ENCODE assay signal across 13 cellular contexts in genomic region chr5:138545919-138546562, GRCh38. TPM values are rescaled to one million over a fixed set of nuclear protein-coding genes. Genes with fewer than 3 reads are reported as not detected.
DNase-seq lines count a peak whose midpoint lies in the region; ATAC-seq and TF ChIP-seq lines count a peak whose summit lies in the region.
"Had no signal": no experiment of that assay in that cellular context is flagged by ENCODE, and none has a peak within 500 bp of the region (broad histone marks: within the 10 kb centered on the region; RNA-seq: fewer than 3 reads in every experiment).

No MANE protein-coding gene starts in this region.

- H3K36me3 Mint-ChIP-seq in stimulated activated naive CD8-positive, alpha-beta T cell treated with anti-CD3 and anti-CD28 coated beads, Interleukin-15, Interleukin-2, amounts not matched to agents 100 ng/mL and 50 ng/mL, for 24 hours (ENCODE audit: low read depth) = peaks cover 46% of the 10 kb centered on the region
- H3K36me3 Mint-ChIP-seq in WTC11 = peaks cover 8% of the 10 kb centered on the region; the same call in 1 of the 2 replicates

- H3K9ac ChIP-seq in iPS-15b (ENCODE audit: low read depth, low read length) = no peak overlapping the region

- peaks cover 57% of the 10 kb centered on the region for H3K4me1 Mint-ChIP-seq in stimulated activated naive CD8-positive, alpha-beta T cell treated with anti-CD3 and anti-CD28 coated beads, Interleukin-15, Interleukin-2, amounts not matched to agents 100 ng/mL and 50 ng/mL, for 24 hours (ENCODE audit: low read depth)
- peaks cover 28% of the 10 kb centered on the region for H3K4me1 Mint-ChIP-seq in WTC11

- H3K4me3 ChIP-seq in iPS-15b (ENCODE audit: low read depth, low read length) (peak overlapping the region; percentile 24), coronary artery (no peak overlapping the region)
- H3K4me3 ChIP-seq: suprapubic skin had no signal

- H3K27me3 ChIP-seq in iPS-15b (ENCODE audit: control insufficient read depth, insufficient read depth, low read length) = no peaks in the 10 kb centered on the region
- H3K27me3 ChIP-seq: suprapubic skin had no signal

- TF ChIP-seq CTCF in WTC11 (IDR thresholded peaks at IDR 0.05) = no peak
- TF ChIP-seq CTCF in coronary artery (IDR thresholded peaks at IDR 0.05) = no peak

- no peak overlapping the region for H3K27ac ChIP-seq in coronary artery
- H3K27ac ChIP-seq: suprapubic skin had no signal

- H3K4me1 ChIP-seq in iPS-15b (ENCODE audit: control insufficient read depth, insufficient read depth, low read length) = peaks cover 4% of the 10 kb centered on the region

- CTCF ChIA-PET in WTC11 (lab: Charles Lee) = interaction anchor here (2.4 kb wide), 1 partner anchor 82 kb away, joined by 12 read pairs; the partner anchor contains the start of gene EGR1

- no peaks in the 10 kb centered on the region for H3K27me3 Mint-ChIP-seq in stimulated activated naive CD8-positive, alpha-beta T cell treated with anti-CD3 and anti-CD28 coated beads, Interleukin-15, Interleukin-2, amounts not matched to agents 100 ng/mL and 50 ng/mL, for 24 hours
- no peaks in the 10 kb centered on the region for H3K27me3 Mint-ChIP-seq in WTC11 (ENCODE audit: low read depth)

- no peaks in the 10 kb centered on the region for H3K36me3 ChIP-seq in iPS-15b (ENCODE audit: control insufficient read depth, insufficient read depth, low read length)
- H3K36me3 ChIP-seq: suprapubic skin had no signal

- POLR2A ChIA-PET in WTC11 (lab: Charles Lee) = interaction anchor here (0.6 kb wide), 1 partner anchor 96 kb away, joined by 5 read pairs; no protein-coding TSS in a partner anchor

- no peak for DNase-seq in stimulated activated naive CD8-positive, alpha-beta T cell treated with anti-CD3 and anti-CD28 coated beads, Interleukin-15, Interleukin-2, amounts not matched to agents 100 U/mL and 50 U/mL, for 24 hours
- DNase-seq in WTC11 (ENCODE audit: low spot score) = no peak
- DNase-seq in glomerular visceral epithelial cell (ENCODE audit: extremely low spot score) = no peak
- DNase-seq in coronary artery (ENCODE audit: low spot score) = no peak
- DNase-seq in activated gamma-delta T cell (lab: John Stamatoyannopoulos, UW) = no peak
- DNase-seq in SHP77 treated with DMSO at 0.1 percent for 48 hours (lab: John Stamatoyannopoulos, UW) = no peak
- DNase-seq: activated CD4-positive, alpha-beta T cell treated with anti-CD3 and anti-CD28 coated beads, Interleukin-2, amount 50 U/mL, for 4 hours; kidney glomerular epithelial cell; NCI-H446; Right ventricle myocardium superior had no signal

- H3K4me3 Mint-ChIP-seq in stimulated activated naive CD8-positive, alpha-beta T cell treated with anti-CD3 and anti-CD28 coated beads, Interleukin-15, Interleukin-2, amounts not matched to agents 100 ng/mL and 50 ng/mL, for 24 hours = peak overlapping the region; percentile 60
- no peak overlapping the region for H3K4me3 Mint-ChIP-seq in WTC11

- no peak for ATAC-seq in stimulated activated naive CD8-positive, alpha-beta T cell treated with anti-CD3 and anti-CD28 coated beads, Interleukin-15, Interleukin-2, amounts not matched to agents 100 U/mL and 50 U/mL, for 24 hours
- ATAC-seq in WTC11 = no peak

- H3K9me3 Mint-ChIP-seq in stimulated activated naive CD8-positive, alpha-beta T cell treated with anti-CD3 and anti-CD28 coated beads, Interleukin-15, Interleukin-2, amounts not matched to agents 100 ng/mL and 50 ng/mL, for 24 hours = no peaks in the 10 kb centered on the region
- peaks cover 4% of the 10 kb centered on the region; the same call in 1 of the 2 replicates for H3K9me3 Mint-ChIP-seq in WTC11

- H3K27ac Mint-ChIP-seq in stimulated activated naive CD8-positive, alpha-beta T cell treated with anti-CD3 and anti-CD28 coated beads, Interleukin-15, Interleukin-2, amounts not matched to agents 100 ng/mL and 50 ng/mL, for 24 hours = no peak overlapping the region
- H3K27ac Mint-ChIP-seq in WTC11 = peak overlapping the region; percentile 90

- no peaks in the 10 kb centered on the region for H3K9me3 ChIP-seq in iPS-15b (ENCODE audit: control insufficient read depth, insufficient read depth, low read length)
- H3K9me3 ChIP-seq: suprapubic skin had no signal

TF ChIP-seq in WTC11, 78 proteins besides CTCF, POLR2A, EP300 and RAD21:
- no peak for TF ChIP-seq ZNF396 (CRISPR knock-in tag; IDR thresholded peaks at IDR 0.05; ENCODE audit: borderline replicate concordance)
- no peak for TF ChIP-seq NFYB (CRISPR knock-in tag; conservative IDR thresholded peaks at IDR 0.05; ENCODE audit: low read depth)
- TF ChIP-seq E2F5 (CRISPR knock-in tag; IDR thresholded peaks at IDR 0.05) = no peak
- TF ChIP-seq, protein P1, sequence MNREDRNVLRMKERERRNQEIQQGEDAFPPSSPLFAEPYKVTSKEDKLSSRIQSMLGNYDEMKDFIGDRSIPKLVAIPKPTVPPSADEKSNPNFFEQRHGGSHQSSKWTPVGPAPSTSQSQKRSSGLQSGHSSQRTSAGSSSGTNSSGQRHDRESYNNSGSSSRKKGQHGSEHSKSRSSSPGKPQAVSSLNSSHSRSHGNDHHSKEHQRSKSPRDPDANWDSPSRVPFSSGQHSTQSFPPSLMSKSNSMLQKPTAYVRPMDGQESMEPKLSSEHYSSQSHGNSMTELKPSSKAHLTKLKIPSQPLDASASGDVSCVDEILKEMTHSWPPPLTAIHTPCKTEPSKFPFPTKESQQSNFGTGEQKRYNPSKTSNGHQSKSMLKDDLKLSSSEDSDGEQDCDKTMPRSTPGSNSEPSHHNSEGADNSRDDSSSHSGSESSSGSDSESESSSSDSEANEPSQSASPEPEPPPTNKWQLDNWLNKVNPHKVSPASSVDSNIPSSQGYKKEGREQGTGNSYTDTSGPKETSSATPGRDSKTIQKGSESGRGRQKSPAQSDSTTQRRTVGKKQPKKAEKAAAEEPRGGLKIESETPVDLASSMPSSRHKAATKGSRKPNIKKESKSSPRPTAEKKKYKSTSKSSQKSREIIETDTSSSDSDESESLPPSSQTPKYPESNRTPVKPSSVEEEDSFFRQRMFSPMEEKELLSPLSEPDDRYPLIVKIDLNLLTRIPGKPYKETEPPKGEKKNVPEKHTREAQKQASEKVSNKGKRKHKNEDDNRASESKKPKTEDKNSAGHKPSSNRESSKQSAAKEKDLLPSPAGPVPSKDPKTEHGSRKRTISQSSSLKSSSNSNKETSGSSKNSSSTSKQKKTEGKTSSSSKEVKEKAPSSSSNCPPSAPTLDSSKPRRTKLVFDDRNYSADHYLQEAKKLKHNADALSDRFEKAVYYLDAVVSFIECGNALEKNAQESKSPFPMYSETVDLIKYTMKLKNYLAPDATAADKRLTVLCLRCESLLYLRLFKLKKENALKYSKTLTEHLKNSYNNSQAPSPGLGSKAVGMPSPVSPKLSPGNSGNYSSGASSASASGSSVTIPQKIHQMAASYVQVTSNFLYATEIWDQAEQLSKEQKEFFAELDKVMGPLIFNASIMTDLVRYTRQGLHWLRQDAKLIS (CRISPR knock-in tag; IDR thresholded peaks at IDR 0.05; ENCODE audit: borderline replicate concordance) = no peak
- TF ChIP-seq ZNF263 (CRISPR knock-in tag; IDR thresholded peaks at IDR 0.05; ENCODE audit: low read depth) = no peak

RNA-seq across cellular contexts. Expression of gene ETF1, which starts 3.0 kb away (rescaled TPM):
- 110 to 137 TPM (median 115 TPM) in 3 replicates for total RNA-seq in WTC11 (2021)

RNA-seq across cellular contexts. Expression of gene HSPA9, which starts 29.2 kb away (rescaled TPM):
- 313 to 414 TPM (median 328 TPM) in 3 replicates for total RNA-seq in WTC11 (2021)
